Comparison of ENCODE assay signal across 20 cellular contexts in genomic region chr18:7844418-7844817, GRCh38.
"Had no signal": no experiment of that assay in that cellular context is flagged by ENCODE, and none has a peak within 500 bp of the region (broad histone marks: within the 10 kb centered on the region; RNA-seq: fewer than 3 reads in every experiment).

No MANE protein-coding gene starts in this region.

- H3K27me3 Mint-ChIP-seq: activated B cell treated with CpG ODN at 0.5 μM for 24 hours; activated CD4-positive, alpha-beta memory T cell treated with anti-CD3 and anti-CD28 coated beads for 36 hours; activated naive CD8-positive, alpha-beta T cell treated with anti-CD3 and anti-CD28 coated beads for 36 hours; stimulated activated memory B cell treated with anti-CD40 and anti-IgM and Interleukin-4, amounts not matched to agents 10 μg/mL and 1 μg/mL and 100 μg/mL, for 72 hours had no signal

- H3K27ac Mint-ChIP-seq: activated B cell treated with CpG ODN at 0.5 μM for 24 hours; activated CD4-positive, alpha-beta memory T cell treated with anti-CD3 and anti-CD28 coated beads for 36 hours; activated naive CD8-positive, alpha-beta T cell treated with anti-CD3 and anti-CD28 coated beads for 36 hours; nephron progenitor cell; stimulated activated memory B cell treated with anti-CD40 and anti-IgM and Interleukin-4, amounts not matched to agents 10 μg/mL and 1 μg/mL and 100 μg/mL, for 72 hours had no signal

- DNase-seq: activated B cell treated with CpG ODN at 0.5 μM for 24 hours; activated CD4-positive, alpha-beta memory T cell treated with anti-CD3 and anti-CD28 coated beads for 36 hours; activated CD4-positive, alpha-beta T cell treated with anti-CD3 and anti-CD28 coated beads for 4 hours; activated naive CD8-positive, alpha-beta T cell treated with anti-CD3 and anti-CD28 coated beads for 36 hours; activated T-cell treated with anti-CD3 and anti-CD28 coated beads for 4 hours; amygdala; body of pancreas; central memory CD4-positive, alpha-beta T cell; dorsolateral prefrontal cortex; islet precursor cell; left lung; midbrain; nephron progenitor cell; nucleus accumbens; sigmoid colon; stimulated activated CD4-positive, alpha-beta T cell treated with anti-CD3 and anti-CD28 coated beads, Interleukin-4, amount 100 ng/mL, for 24 hours had no signal

- H3K4me3 Mint-ChIP-seq: activated B cell treated with CpG ODN at 0.5 μM for 24 hours; activated CD4-positive, alpha-beta memory T cell treated with anti-CD3 and anti-CD28 coated beads for 36 hours; activated naive CD8-positive, alpha-beta T cell treated with anti-CD3 and anti-CD28 coated beads for 36 hours; nephron progenitor cell; stimulated activated memory B cell treated with anti-CD40 and anti-IgM and Interleukin-4, amounts not matched to agents 10 μg/mL and 1 μg/mL and 100 μg/mL, for 72 hours had no signal

- H3K4me1 Mint-ChIP-seq: activated B cell treated with CpG ODN at 0.5 μM for 24 hours; activated naive CD8-positive, alpha-beta T cell treated with anti-CD3 and anti-CD28 coated beads for 36 hours; stimulated activated memory B cell treated with anti-CD40 and anti-IgM and Interleukin-4, amounts not matched to agents 10 μg/mL and 1 μg/mL and 100 μg/mL, for 72 hours had no signal

- ATAC-seq: body of pancreas; left lung; stimulated activated memory B cell treated with anti-CD40 and anti-IgM and Interleukin-4, amounts not matched to agents 10 μg/mL and 1 μg/mL and 100 μg/mL, for 72 hours had no signal

- H3K27ac ChIP-seq: body of pancreas, dorsolateral prefrontal cortex, esophagus muscularis mucosa, hepatocyte, left lung, sigmoid colon, thoracic aorta had no signal

- H3K36me3 Mint-ChIP-seq: activated CD4-positive, alpha-beta memory T cell treated with anti-CD3 and anti-CD28 coated beads for 36 hours; activated naive CD8-positive, alpha-beta T cell treated with anti-CD3 and anti-CD28 coated beads for 36 hours; stimulated activated memory B cell treated with anti-CD40 and anti-IgM and Interleukin-4, amounts not matched to agents 10 μg/mL and 1 μg/mL and 100 μg/mL, for 72 hours had no signal
